ENCODE assay signal across 17 cellular contexts in the genomic region with DNA sequence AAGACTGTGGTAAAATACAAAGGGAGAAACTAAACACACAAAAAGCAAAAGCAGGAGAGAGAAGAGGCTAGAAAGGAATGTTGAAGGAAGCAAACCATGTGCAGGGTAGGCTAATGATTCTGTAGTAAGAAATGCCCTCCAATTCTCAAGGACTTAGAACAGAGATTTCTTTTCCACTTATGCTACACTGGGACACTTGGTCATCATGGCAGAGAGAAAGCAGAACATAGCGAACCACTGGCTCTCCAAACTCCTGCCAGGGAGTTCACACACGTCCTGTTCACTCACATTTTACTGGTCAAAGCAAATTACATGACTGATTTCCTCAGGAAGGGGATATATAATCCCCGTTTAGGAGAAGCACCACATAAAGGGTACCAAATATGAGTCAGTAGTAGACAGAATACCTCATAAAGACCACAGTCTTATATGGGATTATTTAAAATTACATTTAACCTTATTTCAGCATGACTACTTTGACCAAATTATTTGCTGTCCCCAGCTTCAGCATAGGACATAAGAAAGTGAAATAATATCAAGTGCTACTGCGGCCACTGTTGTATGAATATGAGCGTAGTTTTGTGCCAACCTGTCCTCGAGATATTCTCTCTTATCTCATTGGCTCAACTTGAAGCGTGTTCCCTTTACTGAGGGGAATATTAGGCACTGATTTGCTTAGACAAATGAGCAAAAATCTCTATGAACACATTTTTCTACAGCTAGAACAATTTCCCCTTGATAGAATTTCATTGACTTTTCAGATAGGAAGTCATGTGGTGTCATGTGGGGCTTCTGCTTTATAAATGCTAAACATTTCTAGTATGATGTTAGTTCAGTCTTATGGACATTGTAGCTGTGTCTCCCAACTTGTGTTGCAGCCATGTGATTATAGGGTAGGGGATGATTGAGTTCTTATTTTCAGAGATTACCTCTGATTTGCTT.
"Had no signal": no experiment of that assay in that cellular context is flagged by ENCODE, and none has a peak within 500 bp of the region (broad histone marks: within the 10 kb centered on the region; RNA-seq: fewer than 3 reads in every experiment).

No MANE protein-coding gene starts in this region.

- H3K27me3 ChIP-seq: adrenal gland, suprapubic skin, upper lobe of left lung had no signal

- H3K27ac ChIP-seq: adrenal gland, suprapubic skin, upper lobe of left lung, VCaP had no signal

- ATAC-seq: activated CD8-positive, alpha-beta T cell treated with anti-CD3 and anti-CD28 coated beads, Interleukin-2, amount 10 ng/mL, durations not matched to agents 7 days and 5 days; natural killer cell treated with Interleukin-12 subunit alpha and Interleukin-12 subunit beta and Interleukin-15 and Interleukin-18, amount 100 ng/mL, for 72 hours; stimulated activated naive CD8-positive, alpha-beta T cell treated with anti-CD3 and anti-CD28 coated beads, Interleukin-15, Interleukin-2, amounts not matched to agents 100 U/mL and 50 U/mL, for 24 hours; T-cell had no signal

- H3K4me3 ChIP-seq: adrenal gland, suprapubic skin, upper lobe of left lung had no signal

- DNase-seq: activated CD8-positive, alpha-beta T cell treated with anti-CD3 and anti-CD28 coated beads, Interleukin-2, amount 10 ng/mL, durations not matched to agents 7 days and 5 days; activated naive CD4-positive, alpha-beta T cell treated with anti-CD3 and anti-CD28 coated beads for 36 hours; adrenal gland; central memory CD4-positive, alpha-beta T cell; cortex of kidney; effector CD8-positive, alpha-beta T cell; hypothalamus; mesenchymal stem cell; stimulated activated CD4-positive, alpha-beta T cell treated with anti-CD3 and anti-CD28 coated beads, Interleukin-4, amount 100 ng/mL, for 1 hour; stimulated activated CD8-positive, alpha-beta memory T cell treated with anti-CD3 and anti-CD28 coated beads, Interleukin-4, amount 100 ng/mL, for 48 hours; stimulated activated naive CD8-positive, alpha-beta T cell treated with anti-CD3 and anti-CD28 coated beads, Interleukin-15, Interleukin-2, amounts not matched to agents 100 U/mL and 50 U/mL, for 24 hours; T-cell; T1000; upper lobe of left lung had no signal

- H3K36me3 ChIP-seq: adrenal gland, suprapubic skin, upper lobe of left lung had no signal

- H3K9me3 ChIP-seq: adrenal gland, suprapubic skin, upper lobe of left lung had no signal

- H3K4me1 ChIP-seq: adrenal gland, upper lobe of left lung had no signal
